In genomic region chr14:24282736-24283135, GRCh38 we compare ENCODE assay signal across 18 cellular contexts. TPM values are rescaled to one million over a fixed set of nuclear protein-coding genes. Genes with fewer than 3 reads are reported as not detected.
DNase-seq lines count a peak whose midpoint lies in the region; ATAC-seq and TF ChIP-seq lines count a peak whose summit lies in the region.
"Had no signal": no experiment of that assay in that cellular context is flagged by ENCODE, and none has a peak within 500 bp of the region (broad histone marks: within the 10 kb centered on the region; RNA-seq: fewer than 3 reads in every experiment).

No MANE protein-coding gene starts in this region.

- TF ChIP-seq CTCF in left ventricle myocardium inferior (IDR thresholded peaks at IDR 0.05; ENCODE audit: borderline replicate concordance) = no peak
- no peak for TF ChIP-seq CTCF in RWPE2 (IDR thresholded peaks at IDR 0.05; ENCODE audit: poor library complexity, severe bottlenecking)

- no peaks in the 10 kb centered on the region for H3K27me3 Mint-ChIP-seq in memory B cell
- H3K27me3 Mint-ChIP-seq: CD4-positive, alpha-beta T cell had no signal

- H3K27me3 ChIP-seq in left ventricle myocardium inferior (ENCODE audit: low read depth) = no peaks in the 10 kb centered on the region
- no peaks in the 10 kb centered on the region for H3K27me3 ChIP-seq in RWPE2 (ENCODE audit: insufficient read depth, poor library complexity, severe bottlenecking)

- H3K27ac ChIP-seq in left ventricle myocardium inferior (replicated peaks) = no peak overlapping the region
- no peak overlapping the region for H3K27ac ChIP-seq in RWPE2 (ENCODE audit: poor library complexity, severe bottlenecking)

- peaks cover 42% of the 10 kb centered on the region for H3K4me1 Mint-ChIP-seq in memory B cell
- H3K4me1 Mint-ChIP-seq in stimulated activated effector memory CD8-positive, alpha-beta T cell treated with anti-CD3 and anti-CD28 coated beads, Interleukin-12 subunit alpha, Interleukin-12 subunit beta, amount 100 ng/mL, for 72 hours = peaks cover 24% of the 10 kb centered on the region

- peaks cover 3% of the 10 kb centered on the region for H3K36me3 Mint-ChIP-seq in memory B cell
- no peaks in the 10 kb centered on the region for H3K36me3 Mint-ChIP-seq in stimulated activated effector memory CD8-positive, alpha-beta T cell treated with anti-CD3 and anti-CD28 coated beads, Interleukin-12 subunit alpha, Interleukin-12 subunit beta, amount 100 ng/mL, for 72 hours

- intact Hi-C loops in Right ventricle myocardium inferior (cut with DNase I) = no loop called here
- intact Hi-C loops in left ventricle myocardium inferior (cut with micrococcal nuclease) = no loop called here

- no peak for ATAC-seq in Right ventricle myocardium inferior
- ATAC-seq in RWPE2 (ENCODE audit: low read depth) = no peak
- no peak for ATAC-seq in memory B cell (ENCODE audit: low read depth)
- ATAC-seq in stimulated activated effector memory CD8-positive, alpha-beta T cell treated with anti-CD3 and anti-CD28 coated beads, Interleukin-12 subunit alpha, Interleukin-12 subunit beta, amount 100 ng/mL, for 72 hours = no peak
- ATAC-seq in GM19351 (IDR thresholded peaks at IDR 0.05; ENCODE audit: unreplicated experiment) = no peak
- ATAC-seq: HCT116 had no signal

- H3K4me3 ChIP-seq in left ventricle myocardium inferior (no peak overlapping the region), RWPE2 (ENCODE audit: severe bottlenecking) (no peak overlapping the region)

- H3K4me3 Mint-ChIP-seq in memory B cell = no peak overlapping the region
- H3K4me3 Mint-ChIP-seq in stimulated activated effector memory CD8-positive, alpha-beta T cell treated with anti-CD3 and anti-CD28 coated beads, Interleukin-12 subunit alpha, Interleukin-12 subunit beta, amount 100 ng/mL, for 72 hours = no peak overlapping the region
- H3K4me3 Mint-ChIP-seq: CD4-positive, alpha-beta T cell; IgD-negative memory B cell had no signal

- peak overlapping the region; percentile 98 for H3K27ac Mint-ChIP-seq in memory B cell
- H3K27ac Mint-ChIP-seq in stimulated activated effector memory CD8-positive, alpha-beta T cell treated with anti-CD3 and anti-CD28 coated beads, Interleukin-12 subunit alpha, Interleukin-12 subunit beta, amount 100 ng/mL, for 72 hours = peak overlapping the region; percentile 41
- H3K27ac Mint-ChIP-seq: CD4-positive, alpha-beta T cell had no signal

- H3K4me1 ChIP-seq in left ventricle myocardium inferior (peaks cover 33% of the 10 kb centered on the region), RWPE2 (ENCODE audit: insufficient read depth, poor library complexity, severe bottlenecking) (peaks cover 19% of the 10 kb centered on the region)

- peaks cover 6% of the 10 kb centered on the region for H3K9me3 Mint-ChIP-seq in memory B cell
- H3K9me3 Mint-ChIP-seq in stimulated activated effector memory CD8-positive, alpha-beta T cell treated with anti-CD3 and anti-CD28 coated beads, Interleukin-12 subunit alpha, Interleukin-12 subunit beta, amount 100 ng/mL, for 72 hours = no peaks in the 10 kb centered on the region
- H3K9me3 Mint-ChIP-seq: CD4-positive, alpha-beta T cell had no signal

- H3K9me3 ChIP-seq in left ventricle myocardium inferior (replicated peaks) (no peaks in the 10 kb centered on the region), RWPE2 (ENCODE audit: severe bottlenecking) (no peaks in the 10 kb centered on the region)

- H3K36me3 ChIP-seq in left ventricle myocardium inferior (no peaks in the 10 kb centered on the region), RWPE2 (ENCODE audit: low read depth) (no peaks in the 10 kb centered on the region)

- DNase-seq in Right ventricle myocardium inferior (ENCODE audit: missing footprints) = peak; percentile 14
- DNase-seq in left ventricle myocardium inferior = no peak
- DNase-seq in RWPE2 (ENCODE audit: low spot score) = peak; percentile 51
- DNase-seq in memory B cell (ENCODE audit: low spot score in 2 of 2) = no peak
- DNase-seq in stimulated activated effector memory CD8-positive, alpha-beta T cell treated with anti-CD3 and anti-CD28 coated beads, Interleukin-12 subunit alpha, Interleukin-12 subunit beta, amount 100 ng/mL, for 72 hours (ENCODE audit: low spot score in 2 of 2) = no peak
- no peak for DNase-seq in NCI-H2081 (lab: John Stamatoyannopoulos, UW)
- DNase-seq in SW480 (ENCODE audit: low spot score) = no peak
- DNase-seq: ACHN; C1 segment of cervical spinal cord; Calu3; CD4-positive, alpha-beta T cell; DMS153; GF-D8 had no signal

RNA-seq across cellular contexts. Expression of gene RABGGTA, which starts 11.3 kb away (rescaled TPM):
- 21.5 TPM for total RNA-seq in Right ventricle myocardium inferior
- 22.3 TPM for total RNA-seq in left ventricle myocardium inferior

RNA-seq across cellular contexts. Expression of gene DHRS1, which starts 16.8 kb away (rescaled TPM):
- total RNA-seq in Right ventricle myocardium inferior (8.3 TPM), left ventricle myocardium inferior (6.9 TPM)

RNA-seq across cellular contexts. Expression of gene NOP9, which starts 16.9 kb away (rescaled TPM):
- total RNA-seq in Right ventricle myocardium inferior = 23.0 TPM
- total RNA-seq in left ventricle myocardium inferior = 23.4 TPM

RNA-seq across cellular contexts. Expression of gene TGM1, which starts 19.8 kb away (rescaled TPM):
- 1.1 TPM for total RNA-seq in Right ventricle myocardium inferior
- total RNA-seq in left ventricle myocardium inferior = 0.96 TPM

RNA-seq across cellular contexts. Expression of gene CIDEB, which starts 25.0 kb away (rescaled TPM):
- total RNA-seq in Right ventricle myocardium inferior = 4.3 TPM
- 3.1 TPM for total RNA-seq in left ventricle myocardium inferior
- total RNA-seq: A172, Calu3, H4 had no signal

Comparison
In these comparisons a context has a peak if more than half of its experiments do, and no peak if none do; other contexts are left out.
1. DNase-seq: peak in Right ventricle myocardium inferior (single experiment) and RWPE2 (single experiment); none in left ventricle myocardium inferior (single experiment), memory B cell (0 of 2), stimulated activated effector memory CD8-positive, alpha-beta T cell treated with anti-CD3 and anti-CD28 coated beads, Interleukin-12 subunit alpha, Interleukin-12 subunit beta, amount 100 ng/mL, for 72 hours (0 of 2), NCI-H2081 (0 of 2) and SW480 (single experiment).